8 cellular contexts compared by ENCODE assay signal in genomic region chr3:152267831-152268500, GRCh38. TPM values are rescaled to one million over a fixed set of nuclear protein-coding genes. Genes with fewer than 3 reads are reported as not detected.
DNase-seq lines count a peak whose midpoint lies in the region; ATAC-seq, FAIRE-seq and TF ChIP-seq lines count a peak whose summit lies in the region.

No MANE protein-coding gene starts in this region.

- POLR2A ChIA-PET in HepG2 (lab: Yijun Ruan, JAX), result interaction anchor here (0.9 to 2.4 kb wide), 11 partner anchors 9 to 176 kb away, joined by 3 to 17 read pairs (median 7); no protein-coding TSS in a partner anchor

- no peak for TF ChIP-seq POLR2A in HepG2 (IDR thresholded peaks at IDR 0.05; ENCODE audit: insufficient read depth in 1 of 2, low read depth in 2 of 2, low read length in 2 of 2)

- TSS peak; percentile 83 for BruUV-seq in HepG2 (replicated peaks; lab: Mats Ljungman, UMichigan)

- TF ChIP-seq RAD21 in HepG2 (CRISPR knock-in tag; IDR thresholded peaks at IDR 0.05), result no peak

- H3K4me3 ChIP-seq in HepG2 (replicated peaks in 1 of 3; ENCODE audit: insufficient read depth in 1 of 3, low read depth in 2 of 3, low read length in 3 of 3) (peak overlapping the region; percentile 29 to 87 (median 86)), tibial artery (peak overlapping the region; percentile 71 to 80)

- peak overlapping the region; percentile 96 for H3K27ac Mint-ChIP-seq in activated CD8-positive, alpha-beta memory T cell treated with anti-CD3 and anti-CD28 coated beads, Interleukin-2, amount 10 ng/mL, durations not matched to agents 7 days and 5 days

- CTCF ChIA-PET in activated CD8-positive, alpha-beta memory T cell treated with anti-CD3 and anti-CD28 coated beads, Interleukin-2, amount 10 ng/mL, durations not matched to agents 7 days and 5 days (lab: Charles Lee), result interaction anchor here (0.9 to 3.0 kb wide), 7 partner anchors 9 to 69 kb away, joined by 3 to 22 read pairs (median 5); no protein-coding TSS in a partner anchor
- CTCF ChIA-PET in HepG2 (lab: Yijun Ruan, JAX; ENCODE audit: low intra/inter-chr PET ratio, low total read pairs), result interaction anchor here (0.6 kb wide), 1 partner anchor 78 kb away, joined by 3 read pairs; no protein-coding TSS in a partner anchor

- peaks cover 45% of the 10 kb centered on the region for H3K36me3 Mint-ChIP-seq in activated CD8-positive, alpha-beta memory T cell treated with anti-CD3 and anti-CD28 coated beads, Interleukin-2, amount 10 ng/mL, durations not matched to agents 7 days and 5 days

- H3K27me3 ChIP-seq in HepG2 (ENCODE audit: control insufficient read depth in 1 of 2, insufficient read depth in 2 of 2, low read length in 2 of 2) (no peaks in the 10 kb centered on the region), tibial artery (no peaks in the 10 kb centered on the region)

- peaks cover 36% of the 10 kb centered on the region for H3K79me2 ChIP-seq in HepG2 (ENCODE audit: insufficient read depth, low read length)

- H3K4me1 ChIP-seq in HepG2 (ENCODE audit: insufficient read depth, low read length), result peaks cover 48% of the 10 kb centered on the region
- H3K4me1 ChIP-seq in tibial artery, result peaks cover 0 to 45% (median 15%) of the 10 kb centered on the region in 4 donors

- no peak for FAIRE-seq in HepG2 (lab: Jason Lieb, UNC)

- peak overlapping the region; percentile 42 for H2AFZ ChIP-seq in HepG2 (ENCODE audit: low read length)

- H3K9ac ChIP-seq in HepG2 (ENCODE audit: insufficient read depth, low read depth, low read length), result peak overlapping the region; percentile 94

- H3K9me3 ChIP-seq in HepG2 (ENCODE audit: low read length) (no peaks in the 10 kb centered on the region), tibial artery (no peaks in the 10 kb centered on the region)

- no peaks in the 10 kb centered on the region for H4K20me1 ChIP-seq in HepG2 (ENCODE audit: insufficient read depth, low read length)

- H3K36me3 ChIP-seq in HepG2 (replicated peaks in 1 of 2; ENCODE audit: control insufficient read depth in 1 of 2, insufficient read depth in 2 of 2, low read length in 2 of 2) (no peaks in the 10 kb centered on the region), tibial artery (no peaks in the 10 kb centered on the region)

- in situ Hi-C loops in HepG2 (cut with HindIII; ENCODE audit: extremely low pct_ligation_motif_present, low pct_unique_long_range_greater_than_20kb), result no loop called here

- H3K4me3 Mint-ChIP-seq in activated CD8-positive, alpha-beta memory T cell treated with anti-CD3 and anti-CD28 coated beads, Interleukin-2, amount 10 ng/mL, durations not matched to agents 7 days and 5 days, result peak overlapping the region; percentile 79

- 8 to 13% (median 9%) methylated on average over 14 of the region's 14 CpGs for WGBS in adipose tissue, 3 donors
- WGBS in HepG2 (ENCODE audit: low lambda C conversion rate), result 29% methylated on average over 10 of the region's 14 CpGs

- H3K27ac ChIP-seq in adipose tissue (ENCODE audit: low read depth, low read length) (peak overlapping the region; percentile 95), HepG2 (ENCODE audit: extremely low read length, insufficient read depth, low read length) (peak overlapping the region; percentile 97), tibial artery (peak overlapping the region; percentile 93 to 99)

- H3K4me1 Mint-ChIP-seq in activated CD8-positive, alpha-beta memory T cell treated with anti-CD3 and anti-CD28 coated beads, Interleukin-2, amount 10 ng/mL, durations not matched to agents 7 days and 5 days, result peaks cover 51% of the 10 kb centered on the region

- H3K27me3 Mint-ChIP-seq in activated CD8-positive, alpha-beta memory T cell treated with anti-CD3 and anti-CD28 coated beads, Interleukin-2, amount 10 ng/mL, durations not matched to agents 7 days and 5 days, result no peaks in the 10 kb centered on the region

- ATAC-seq in activated CD8-positive, alpha-beta memory T cell treated with anti-CD3 and anti-CD28 coated beads, Interleukin-2, amount 10 ng/mL, durations not matched to agents 7 days and 5 days, result no peak
- ATAC-seq in HepG2, result no peak
- no peak for ATAC-seq in HG02852 (IDR thresholded peaks at IDR 0.05; ENCODE audit: unreplicated experiment)
- ATAC-seq in HG03135 (IDR thresholded peaks at IDR 0.05; ENCODE audit: unreplicated experiment), result no peak
- ATAC-seq in GM19397 (IDR thresholded peaks at IDR 0.05; ENCODE audit: unreplicated experiment), result no peak

- no peak for TF ChIP-seq CTCF in HepG2 (CRISPR knock-in tag; IDR thresholded peaks at IDR 0.05)
- no peak for TF ChIP-seq CTCF in tibial artery (IDR thresholded peaks at IDR 0.05)

- H3K4me2 ChIP-seq in HepG2 (ENCODE audit: low read depth, low read length), result peak overlapping the region; percentile 79

- no peak for DNase-seq in activated CD8-positive, alpha-beta memory T cell treated with anti-CD3 and anti-CD28 coated beads, Interleukin-2, amount 10 ng/mL, durations not matched to agents 7 days and 5 days
- DNase-seq in activated CD8-positive, alpha-beta memory T cell treated with anti-CD3 and anti-CD28 coated beads, Interleukin-2, amount 50 U/mL, for 48 hours, result no peak
- no peak for DNase-seq in HepG2 (ENCODE audit: low spot score)
- no peak for DNase-seq in tibial artery

- no peaks in the 10 kb centered on the region for H3K9me3 Mint-ChIP-seq in activated CD8-positive, alpha-beta memory T cell treated with anti-CD3 and anti-CD28 coated beads, Interleukin-2, amount 10 ng/mL, durations not matched to agents 7 days and 5 days (ENCODE audit: low read depth)

- TF ChIP-seq EP300 in HepG2 (IDR thresholded peaks at IDR 0.05; ENCODE audit: low read depth in 2 of 2, low read length in 2 of 2) (no peak), HepG2 (CRISPR knock-in tag; IDR thresholded peaks at IDR 0.05; ENCODE audit: borderline replicate concordance) (no peak)

- intact Hi-C loops in HepG2 (cut with micrococcal nuclease; ENCODE audit: unreplicated experiment) (loop anchor here (2.0 kb wide), 1 partner anchor 177 kb away; no protein-coding TSS in a partner anchor), tibial artery (cut with DNase I; ENCODE audit: low total_unique reads) (loop anchor here (10.0 kb wide), 2 partner anchors 137 to 193 kb away; no protein-coding TSS in a partner anchor)

TF ChIP-seq in HepG2, 621 proteins besides CTCF, POLR2A, EP300 and RAD21 (continues in another document):
- TF ChIP-seq, protein P1, sequence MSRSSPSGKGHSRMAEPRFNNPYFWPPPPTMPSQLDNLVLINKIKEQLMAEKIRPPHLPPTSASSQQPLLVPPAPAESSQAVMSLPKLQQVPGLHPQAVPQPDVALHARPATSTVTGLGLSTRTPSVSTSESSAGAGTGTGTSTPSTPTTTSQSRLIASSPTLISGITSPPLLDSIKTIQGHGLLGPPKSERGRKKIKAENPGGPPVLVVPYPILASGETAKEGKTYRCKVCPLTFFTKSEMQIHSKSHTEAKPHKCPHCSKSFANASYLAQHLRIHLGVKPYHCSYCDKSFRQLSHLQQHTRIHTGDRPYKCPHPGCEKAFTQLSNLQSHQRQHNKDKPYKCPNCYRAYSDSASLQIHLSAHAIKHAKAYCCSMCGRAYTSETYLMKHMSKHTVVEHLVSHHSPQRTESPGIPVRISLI (CRISPR knock-in tag; IDR thresholded peaks at IDR 0.05; ENCODE audit: borderline replicate concordance), result no peak
- TF ChIP-seq, protein P2, sequence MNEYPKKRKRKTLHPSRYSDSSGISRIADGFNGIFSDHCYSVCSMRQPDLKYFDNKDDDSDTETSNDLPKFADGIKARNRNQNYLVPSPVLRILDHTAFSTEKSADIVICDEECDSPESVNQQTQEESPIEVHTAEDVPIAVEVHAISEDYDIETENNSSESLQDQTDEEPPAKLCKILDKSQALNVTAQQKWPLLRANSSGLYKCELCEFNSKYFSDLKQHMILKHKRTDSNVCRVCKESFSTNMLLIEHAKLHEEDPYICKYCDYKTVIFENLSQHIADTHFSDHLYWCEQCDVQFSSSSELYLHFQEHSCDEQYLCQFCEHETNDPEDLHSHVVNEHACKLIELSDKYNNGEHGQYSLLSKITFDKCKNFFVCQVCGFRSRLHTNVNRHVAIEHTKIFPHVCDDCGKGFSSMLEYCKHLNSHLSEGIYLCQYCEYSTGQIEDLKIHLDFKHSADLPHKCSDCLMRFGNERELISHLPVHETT (CRISPR knock-in tag; conservative IDR thresholded peaks at IDR 0.05), result no peak
- no peak for TF ChIP-seq GATA4 (IDR thresholded peaks at IDR 0.05; ENCODE audit: borderline replicate concordance, low read depth)

RNA-seq across cellular contexts. Expression of gene MBNL1, which starts 0.8 kb away (rescaled TPM):
- total RNA-seq in activated CD8-positive, alpha-beta memory T cell treated with anti-CD3 and anti-CD28 coated beads, Interleukin-2, amount 10 ng/mL, durations not matched to agents 7 days and 5 days, result 100 to 1,000 TPM; 370 to 398 TPM
- polyA plus RNA-seq in adipose tissue (10 to 100 TPM; 17.5 to 80.9 (median 65.6) TPM), HepG2 (2011; rRNA removed) (19.3 and 27.1 TPM in 2 replicates)
- total RNA-seq in HepG2 (2016; rRNA removed; fragmentation: Illumina TruSeq; extraction: Trizol), result 55.4 TPM in 2 replicates
- 8.2 and 11.3 TPM in 2 replicates for total RNA-seq in HepG2 (2016; cell fraction: cytosol; rRNA removed; fragmentation: Illumina TruSeq; extraction: Trizol; ENCODE audit: low read depth)
- 50.3 and 56.4 TPM in 2 replicates for total RNA-seq in HepG2 (2016; cell fraction: insoluble cytoplasmic fraction; rRNA removed; fragmentation: Illumina TruSeq; extraction: Trizol)
- 19.1 and 21.6 TPM in 2 replicates for total RNA-seq in HepG2 (2016; cell fraction: membrane; rRNA removed; fragmentation: Illumina TruSeq; extraction: Trizol)
- total RNA-seq in HepG2 (2016; cell fraction: nucleus; rRNA removed; fragmentation: Illumina TruSeq; extraction: Trizol), result 106 and 117 TPM in 2 replicates
- polyA plus RNA-seq in HepG2 (2011; cell fraction: cytosol; rRNA removed), result 23.1 and 24.2 TPM in 2 replicates
- 28.6 and 31.4 TPM in 2 replicates for polyA plus RNA-seq in HepG2 (2011; cell fraction: nucleus; rRNA removed)
- polyA plus RNA-seq in HepG2 (2012), result 16.4 and 17.7 TPM in 2 replicates
- 1.4 and 1.5 TPM in 2 replicates for polyA plus RNA-seq in HepG2 (2016; cell fraction: cytosol; fragmentation: Illumina TruSeq; extraction: Trizol; ENCODE audit: low read depth)
- 35.7 and 36.6 TPM in 2 replicates for polyA plus RNA-seq in HepG2 (2016; cell fraction: insoluble cytoplasmic fraction; fragmentation: Illumina TruSeq; extraction: Trizol; ENCODE audit: low read depth)
- 6.8 TPM in 2 replicates for polyA plus RNA-seq in HepG2 (2016; cell fraction: membrane; fragmentation: Illumina TruSeq; extraction: Trizol; ENCODE audit: low read depth)
- polyA plus RNA-seq in HepG2 (2016; cell fraction: nucleus; fragmentation: Illumina TruSeq; extraction: Trizol; ENCODE audit: insufficient read depth, low read depth), result 41.8 and 44.0 TPM in 2 replicates
- polyA minus RNA-seq in HepG2 (2011; rRNA and poly(A)+ RNA removed; ENCODE audit: low replicate concordance), result 130 and 203 TPM in 2 replicates
- 59.9 and 63.4 TPM in 2 replicates for polyA minus RNA-seq in HepG2 (2011; cell fraction: cytosol; rRNA and poly(A)+ RNA removed)
- polyA minus RNA-seq in HepG2 (2011; cell fraction: nucleus; rRNA and poly(A)+ RNA removed), result 167 and 169 TPM in 2 replicates
